ENCODE assay signal across 21 cellular contexts in the genomic region with DNA sequence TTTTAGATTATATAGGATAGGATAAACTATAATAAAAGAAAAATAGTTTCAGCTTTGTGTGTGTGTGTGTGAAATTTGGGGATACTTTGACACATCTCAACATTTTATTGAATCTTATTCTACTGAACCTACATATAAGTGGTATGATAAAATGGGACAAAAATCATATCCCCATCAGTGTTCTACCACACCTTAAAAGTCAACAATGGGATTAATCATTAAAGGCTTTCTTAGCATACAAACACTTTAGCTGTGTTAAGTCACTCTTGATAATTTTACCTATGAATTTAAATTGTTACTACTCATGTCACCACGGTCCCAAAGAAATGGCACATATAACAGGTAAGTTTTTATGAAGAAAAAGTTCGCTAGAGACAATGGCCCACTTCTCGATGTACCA. TPM values are rescaled to one million over a fixed set of nuclear protein-coding genes. Genes with fewer than 3 reads are reported as not detected.
DNase-seq lines count a peak whose midpoint lies in the region; ATAC-seq and TF ChIP-seq lines count a peak whose summit lies in the region.
"Had no signal": no experiment of that assay in that cellular context is flagged by ENCODE, and none has a peak within 500 bp of the region (broad histone marks: within the 10 kb centered on the region; RNA-seq: fewer than 3 reads in every experiment).

No MANE protein-coding gene starts in this region.

- TF ChIP-seq EP300 in stomach (IDR thresholded peaks at IDR 0.05), result no peak

- no peak overlapping the region for H2AFZ ChIP-seq in Karpas-422 (ENCODE audit: low read length)
- H2AFZ ChIP-seq: GM23338 had no signal

- H3K79me2 ChIP-seq in Karpas-422 (ENCODE audit: low read length), result no peaks in the 10 kb centered on the region

- DNase-seq in DMS53 (lab: John Stamatoyannopoulos, UW) (peak; percentile 34), DMS53 treated with DMSO at 0.1 percent for 48 hours (lab: John Stamatoyannopoulos, UW; ENCODE audit: unreplicated experiment) (no peak), stomach (no peak), Karpas-422 (no peak), NCI-H2029 treated with DMSO at 0.1 percent for 48 hours (lab: John Stamatoyannopoulos, UW) (no peak), cerebellum (ENCODE audit: low spot score) (no peak)
- DNase-seq: 8988T; C1 segment of cervical spinal cord; DMS153; NCI-H1048; NCI-H146; NCI-H69; NK-92 treated with Interleukin-12 subunit alpha and Interleukin-12 subunit beta, amount 100 ng/mL, for 24 hours; OCI-M1; SJCRH30; SW 1271 had no signal

- H3K27ac ChIP-seq in stomach (peak overlapping the region; percentile 32 to 70 (median 48)), Karpas-422 (ENCODE audit: low read length) (no peak overlapping the region)
- H3K27ac ChIP-seq: RWPE1, SJCRH30 had no signal

- intact Hi-C loops in stomach (cut with DNase I; ENCODE audit: low total_unique reads), result no loop called here

- H3K4me1 ChIP-seq in stomach (peaks cover 0 to 5% (median 0%) of the 10 kb centered on the region in 4 donors), Karpas-422 (ENCODE audit: low read length) (no peaks in the 10 kb centered on the region)
- H3K4me1 ChIP-seq: SJCRH30 had no signal

- H3K9me2 ChIP-seq in Karpas-422 (replicated peaks; ENCODE audit: insufficient read depth, low read length), result no peaks in the 10 kb centered on the region

- no peak for TF ChIP-seq POLR2A in stomach (IDR thresholded peaks at IDR 0.05)

- no peak overlapping the region for H3K4me2 ChIP-seq in Karpas-422 (ENCODE audit: low read depth, low read length, poor library complexity, severe bottlenecking)
- H3K4me2 ChIP-seq: GM23338 had no signal

- H4K20me1 ChIP-seq in Karpas-422 (ENCODE audit: insufficient read depth, low read depth, low read length), result no peaks in the 10 kb centered on the region

- H3K9ac ChIP-seq in Karpas-422 (ENCODE audit: low read length), result no peak overlapping the region

- no peak overlapping the region for H3K4me3 ChIP-seq in stomach
- no peak overlapping the region for H3K4me3 ChIP-seq in Karpas-422 (ENCODE audit: low read length)
- H3K4me3 ChIP-seq: GM23338, K562, SJCRH30 had no signal

- 44 to 55% (median 47%) methylated on average over 3 of the region's 3 CpGs for WGBS in stomach, 5 donors

- TF ChIP-seq CTCF in stomach (IDR thresholded peaks at IDR 0.05), result no peak

- ATAC-seq in GM21786 (IDR thresholded peaks at IDR 0.05; ENCODE audit: unreplicated experiment), result peak; percentile 4
- peak; percentile 4 for ATAC-seq in HG03520 (IDR thresholded peaks at IDR 0.05; ENCODE audit: unreplicated experiment)
- ATAC-seq: GM23338, K562 had no signal

- H3K27me3 ChIP-seq in stomach (no peaks in the 10 kb centered on the region), Karpas-422 (ENCODE audit: low read length) (no peaks in the 10 kb centered on the region)
- H3K27me3 ChIP-seq: SJCRH30 had no signal

- no peaks in the 10 kb centered on the region for H3K9me3 ChIP-seq in stomach
- no peaks in the 10 kb centered on the region for H3K9me3 ChIP-seq in Karpas-422 (ENCODE audit: low read length)
- H3K9me3 ChIP-seq: SJCRH30 had no signal

- H3K36me3 ChIP-seq in stomach (no peaks in the 10 kb centered on the region), Karpas-422 (ENCODE audit: insufficient read depth, low read length) (no peaks in the 10 kb centered on the region)
- H3K36me3 ChIP-seq: SJCRH30 had no signal

RNA-seq across cellular contexts. Expression of gene LRBA, which starts 37.7 kb away (rescaled TPM):
- total RNA-seq in stomach (100 to 1,000 TPM in 2 of 5 donors, 10 to 100 TPM in 3; 63.0 to 156 (median 87.1) TPM), cerebellum (64.8 TPM)
- polyA plus RNA-seq in stomach, result 10 to 100 TPM in 1 of 3 donors, 1 to 10 TPM in 2; 7.3 to 13.6 (median 9.7) TPM
- total RNA-seq in Karpas-422 (2014; rRNA removed; shearing (Covaris generic); ENCODE audit: low replicate concordance), result 113 and 131 TPM in 2 replicates

RNA-seq across cellular contexts. Expression of gene RPS3A, which starts 46.6 kb away (rescaled TPM):
- total RNA-seq in stomach (1,000 to 10,000 TPM; 1,579 to 3,445 (median 2,881) TPM), cerebellum (1,466 TPM)
- 1,000 to 10,000 TPM; 3,008 to 5,449 (median 3,910) TPM for polyA plus RNA-seq in stomach
- 4,097 and 6,606 TPM in 2 replicates for total RNA-seq in Karpas-422 (2014; rRNA removed; shearing (Covaris generic); ENCODE audit: low replicate concordance)
